8 cellular contexts compared by ENCODE assay signal in the genomic region with DNA sequence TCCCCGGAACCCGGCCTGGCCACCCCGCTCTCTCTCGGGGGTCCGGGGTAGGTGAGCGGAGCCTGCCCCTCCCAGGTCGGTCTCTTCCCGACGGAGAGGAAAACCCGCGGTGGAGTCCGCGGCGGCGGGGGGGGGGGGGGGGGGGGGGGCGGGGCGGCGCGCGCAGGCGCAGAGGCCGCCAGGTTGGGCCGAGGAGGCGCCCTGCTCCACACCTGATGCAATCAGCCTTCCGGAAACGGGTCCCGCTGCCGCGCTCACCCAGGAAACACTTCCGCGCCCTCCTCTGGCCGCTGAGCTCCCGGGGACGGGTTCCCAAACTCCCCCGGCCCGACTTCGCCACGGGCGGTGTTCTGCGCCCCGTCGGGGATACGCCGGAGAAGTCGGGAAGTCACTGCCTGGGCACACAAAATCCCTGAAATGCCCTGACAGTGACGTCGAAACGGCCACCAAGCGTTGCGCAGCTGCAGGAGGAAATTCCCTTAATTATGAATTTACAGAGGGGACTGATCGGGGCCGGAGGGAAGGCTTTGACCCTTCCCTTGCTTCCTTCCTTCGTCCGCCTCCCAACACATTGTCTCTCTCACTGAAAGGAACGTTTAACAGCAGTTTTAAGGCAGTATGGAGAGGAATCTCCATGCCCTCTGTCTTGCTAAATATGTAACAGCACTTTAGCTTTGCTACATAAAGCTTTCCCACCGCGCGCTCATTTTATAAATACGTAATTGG.
DNase-seq lines count a peak whose midpoint lies in the region; ATAC-seq and TF ChIP-seq lines count a peak whose summit lies in the region.

No MANE protein-coding gene starts in this region.

- DNase-seq in NCI-H128 (lab: John Stamatoyannopoulos, UW; ENCODE audit: unreplicated experiment) (peak; percentile 25), T-helper 2 cell (peak in 3 of 5 experiments; percentile 7 to 55 (median 21)), cerebellar cortex (ENCODE audit: low spot score) (peak; percentile 65), left kidney (ENCODE audit: low read depth, low spot score) (peak; percentile 92), cerebellar nuclear complex (lab: John Stamatoyannopoulos, UW) (no peak)
- peak; percentile 62 for DNase-seq in stimulated activated CD4-positive, alpha-beta T cell treated with anti-CD3 and anti-CD28 coated beads, Interleukin-4, amount 100 ng/mL, for 1 hour

- TF ChIP-seq CTCF in GM12875 (IDR thresholded peaks at IDR 0.05; ENCODE audit: borderline replicate concordance, insufficient read depth, low read depth, low read length) = peak; percentile 25; the same call in 1 of the 2 replicates

- ATAC-seq in HG02588 (IDR thresholded peaks at IDR 0.05; ENCODE audit: unreplicated experiment) = peak; percentile 52

- peak overlapping the region; percentile 54 for H3K4me3 ChIP-seq in GM12875 (ENCODE audit: low read depth, low read length)

Comparison
In these comparisons a context has a peak if more than half of its experiments do, and no peak if none do; other contexts are left out.
1. DNase-seq: peak in NCI-H128 (single experiment), T-helper 2 cell (3 of 5), cerebellar cortex (single experiment), left kidney (single experiment) and stimulated activated CD4-positive, alpha-beta T cell treated with anti-CD3 and anti-CD28 coated beads, Interleukin-4, amount 100 ng/mL, for 1 hour (single experiment); none in cerebellar nuclear complex (0 of 2).